Comparison of ENCODE assay signal across 11 cellular contexts in the genomic region with DNA sequence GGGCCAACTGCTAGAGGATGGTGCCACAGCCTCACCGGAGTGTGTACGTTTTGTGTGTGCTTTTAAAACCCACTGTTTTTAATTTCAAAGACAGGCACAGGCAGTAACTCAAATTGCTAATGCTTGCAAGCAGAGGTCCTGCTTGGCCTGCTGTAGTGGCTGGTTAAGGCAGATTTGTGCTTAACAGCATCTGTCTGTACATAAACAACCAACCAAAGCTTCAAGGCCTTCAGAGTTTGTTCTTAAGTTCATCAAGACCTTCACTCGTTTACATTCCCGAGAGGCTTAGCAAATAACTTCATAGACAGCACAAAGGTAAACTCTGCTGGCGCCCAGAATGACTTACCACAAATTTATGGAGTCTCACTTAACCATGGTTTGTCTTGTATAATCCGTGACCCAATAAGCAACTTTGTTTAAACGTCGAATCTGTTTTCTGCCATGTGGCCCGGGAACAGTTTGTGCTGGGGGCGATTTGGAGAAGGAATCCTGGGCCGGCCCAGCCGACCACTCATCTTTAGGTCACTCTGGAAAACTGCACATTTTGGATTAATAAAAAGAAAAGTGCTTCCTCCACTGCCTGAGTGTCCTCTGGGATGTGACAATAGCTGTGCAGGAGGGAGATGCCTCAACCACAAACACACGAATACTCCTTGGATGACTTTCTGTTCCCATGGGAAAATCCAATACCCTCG. TPM values are rescaled to one million over a fixed set of nuclear protein-coding genes. Genes with fewer than 3 reads are reported as not detected.
DNase-seq lines count a peak whose midpoint lies in the region; ATAC-seq and TF ChIP-seq lines count a peak whose summit lies in the region.
"Had no signal": no experiment of that assay in that cellular context is flagged by ENCODE, and none has a peak within 500 bp of the region (broad histone marks: within the 10 kb centered on the region; RNA-seq: fewer than 3 reads in every experiment).

No MANE protein-coding gene starts in this region.

- H3K4me3 ChIP-seq in heart left ventricle (no peak overlapping the region), duodenal mucosa (ENCODE audit: low read depth in 1 of 2, low read length in 2 of 2) (no peak overlapping the region), uterus (no peak overlapping the region)
- H3K4me3 ChIP-seq: K562 had no signal

- H3K4me1 Mint-ChIP-seq in nephron progenitor cell: peaks cover 76% of the 10 kb centered on the region

- H3K27me3 Mint-ChIP-seq in nephron progenitor cell (ENCODE audit: low read depth, poor library complexity): no peaks in the 10 kb centered on the region

- H3K4me3 Mint-ChIP-seq in nephron progenitor cell: no peak overlapping the region

- H3K27me3 ChIP-seq in heart left ventricle (no peaks in the 10 kb centered on the region), duodenal mucosa (ENCODE audit: control insufficient read depth in 1 of 2, insufficient read depth in 2 of 2, low read length in 2 of 2) (no peaks in the 10 kb centered on the region), uterus (no peaks in the 10 kb centered on the region)

- H3K4me1 ChIP-seq in heart left ventricle: peaks cover 13 to 97% (median 84%) of the 10 kb centered on the region in 12 donors
- H3K4me1 ChIP-seq in duodenal mucosa (ENCODE audit: control insufficient read depth in 1 of 2, insufficient read depth in 2 of 2, low read length in 2 of 2): peaks cover 47% of the 10 kb centered on the region in 2 donors
- H3K4me1 ChIP-seq in uterus: peaks cover 29 to 35% of the 10 kb centered on the region in 2 donors

- TF ChIP-seq CTCF in heart left ventricle (IDR thresholded peaks at IDR 0.05): no peak
- TF ChIP-seq CTCF in nephron progenitor cell (IDR thresholded peaks at IDR 0.05): no peak
- no peak for TF ChIP-seq CTCF in uterus (IDR thresholded peaks at IDR 0.05)
- no peak for TF ChIP-seq CTCF in omental fat pad (IDR thresholded peaks at IDR 0.05)

- H3K27ac Mint-ChIP-seq in nephron progenitor cell: peak overlapping the region; percentile 98

- H3K9me3 ChIP-seq in heart left ventricle: no peaks in the 10 kb centered on the region
- H3K9me3 ChIP-seq in duodenal mucosa (ENCODE audit: control insufficient read depth in 1 of 2, low read length in 2 of 2): no peaks in the 10 kb centered on the region
- no peaks in the 10 kb centered on the region for H3K9me3 ChIP-seq in uterus

- intact Hi-C loops in heart left ventricle (cut with DNase I): no loop called here
- intact Hi-C loops in cardiac septum (cut with DNase I): no loop called here
- intact Hi-C loops in uterus (cut with DNase I; ENCODE audit: low total_unique reads): no loop called here

- H3K9ac ChIP-seq in duodenal mucosa (ENCODE audit: low read depth in 1 of 2, low read length in 2 of 2): no peak overlapping the region

- DNase-seq in heart left ventricle: no peak
- DNase-seq in cardiac septum (ENCODE audit: low spot score): no peak
- no peak for DNase-seq in nephron progenitor cell
- DNase-seq in uterus: no peak
- DNase-seq in omental fat pad (ENCODE audit: low spot score): no peak
- DNase-seq in NCI-H526 treated with DMSO at 0.1 percent for 48 hours (lab: John Stamatoyannopoulos, UW): no peak
- DNase-seq: effector CD4-positive, alpha-beta T cell; NCI-H446 treated with DMSO at 0.1 percent for 48 hours had no signal

- H3K27ac ChIP-seq in heart left ventricle (peak overlapping the region; percentile 44 to 89 (median 72)), duodenal mucosa (ENCODE audit: low read depth, low read length) (peak overlapping the region; percentile 65), uterus (peak overlapping the region; percentile 71 to 88)

- H3K36me3 ChIP-seq in heart left ventricle: peaks cover 0 to 16% (median 0%) of the 10 kb centered on the region in 9 donors
- peaks cover 0 to 5% of the 10 kb centered on the region in 2 donors for H3K36me3 ChIP-seq in duodenal mucosa (ENCODE audit: control insufficient read depth in 1 of 2, insufficient read depth in 2 of 2, low read length in 2 of 2)
- H3K36me3 ChIP-seq in uterus: no peaks in the 10 kb centered on the region

- H3K9me3 Mint-ChIP-seq in nephron progenitor cell: no peaks in the 10 kb centered on the region

- WGBS in heart left ventricle, 4 donors: 61 to 77% (median 70%) methylated on average over 13 to 14 of the region's 14 CpGs

- peaks cover 4% of the 10 kb centered on the region for H3K36me3 Mint-ChIP-seq in nephron progenitor cell (ENCODE audit: low read depth)

- no peak for TF ChIP-seq POLR2A in heart left ventricle (IDR thresholded peaks at IDR 0.05)
- no peak for TF ChIP-seq POLR2A in uterus (IDR thresholded peaks at IDR 0.05)

- ATAC-seq in heart left ventricle (no peak), HG03565 (IDR thresholded peaks at IDR 0.05; ENCODE audit: unreplicated experiment) (no peak), omental fat pad (ENCODE audit: low FRiP score) (no peak)

RNA-seq across cellular contexts. Expression of gene CAPZB, which starts 58.1 kb away (rescaled TPM):
- total RNA-seq in heart left ventricle: 100 to 1,000 TPM in 8 of 9 donors, 10 to 100 TPM in 1; 77.8 to 348 (median 237) TPM
- 100 to 1,000 TPM; 228 to 255 TPM for polyA plus RNA-seq in heart left ventricle
- total RNA-seq in cardiac septum: 213 TPM
- total RNA-seq in uterus: 100 to 1,000 TPM in 3 of 4 donors, 10 to 100 TPM in 1; 94.4 to 281 (median 141) TPM
- 100 to 1,000 TPM in 3 of 4 donors, 10 to 100 TPM in 1; 98.0 to 130 (median 120) TPM for total RNA-seq in omental fat pad
